18 cellular contexts compared by ENCODE assay signal in the genomic region with DNA sequence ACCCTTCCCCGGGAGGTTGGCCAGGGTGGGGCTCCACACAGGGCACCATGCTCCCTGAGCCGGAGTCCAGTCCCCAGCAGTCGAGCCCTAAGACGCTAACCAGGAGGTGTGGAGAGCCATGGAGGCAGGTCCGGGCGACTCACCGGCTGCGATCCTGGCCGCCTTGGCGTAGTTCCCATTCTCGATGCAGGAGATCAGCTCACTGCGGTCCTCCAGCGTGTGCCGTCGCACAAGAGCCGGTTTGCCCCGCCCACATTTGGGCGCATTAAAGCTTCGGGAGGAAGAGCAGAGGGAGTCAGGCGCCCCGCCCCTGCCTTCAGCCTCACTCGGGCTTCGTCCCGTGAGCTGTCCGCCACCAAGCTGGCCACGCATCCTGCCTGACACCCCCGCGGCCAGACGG. TPM values are rescaled to one million over a fixed set of nuclear protein-coding genes. Genes with fewer than 3 reads are reported as not detected.
DNase-seq lines count a peak whose midpoint lies in the region; ATAC-seq and TF ChIP-seq lines count a peak whose summit lies in the region.
"Had no signal": no experiment of that assay in that cellular context is flagged by ENCODE, and none has a peak within 500 bp of the region (broad histone marks: within the 10 kb centered on the region; RNA-seq: fewer than 3 reads in every experiment).

No MANE protein-coding gene starts in this region.

- peaks cover 3% of the 10 kb centered on the region for H3K4me1 Mint-ChIP-seq in T-helper 17 cell
- H3K4me1 Mint-ChIP-seq in stimulated activated effector memory CD8-positive, alpha-beta T cell treated with anti-CD3 and anti-CD28 coated beads, Interleukin-12 subunit alpha, Interleukin-12 subunit beta, amount 100 ng/mL, for 72 hours, result peaks cover 17% of the 10 kb centered on the region

- H3K9me3 Mint-ChIP-seq in stimulated activated effector memory CD8-positive, alpha-beta T cell treated with anti-CD3 and anti-CD28 coated beads, Interleukin-12 subunit alpha, Interleukin-12 subunit beta, amount 100 ng/mL, for 72 hours, result no peaks in the 10 kb centered on the region

- no peak overlapping the region for H3K27ac ChIP-seq in vagina
- H3K27ac ChIP-seq: C4-2B, SJSA1 had no signal

- ATAC-seq in T-helper 17 cell, result no peak
- ATAC-seq in esophagus mucosa, result peak; percentile 74
- ATAC-seq in stimulated activated effector memory CD8-positive, alpha-beta T cell treated with anti-CD3 and anti-CD28 coated beads, Interleukin-12 subunit alpha, Interleukin-12 subunit beta, amount 100 ng/mL, for 72 hours, result no peak
- ATAC-seq: HCT116, PC-3 had no signal

- H3K36me3 ChIP-seq in vagina, result peaks cover 0 to 62% of the 10 kb centered on the region in 2 donors

- H3K27me3 ChIP-seq in vagina, result no peaks in the 10 kb centered on the region
- H3K27me3 ChIP-seq: SJSA1 had no signal

- H3K36me3 Mint-ChIP-seq in T-helper 17 cell (ENCODE audit: low read depth), result peaks cover 2% of the 10 kb centered on the region
- peaks cover 82% of the 10 kb centered on the region for H3K36me3 Mint-ChIP-seq in stimulated activated effector memory CD8-positive, alpha-beta T cell treated with anti-CD3 and anti-CD28 coated beads, Interleukin-12 subunit alpha, Interleukin-12 subunit beta, amount 100 ng/mL, for 72 hours

- TF ChIP-seq CTCF in GM13977 (IDR thresholded peaks at IDR 0.05; ENCODE audit: extremely low read depth, insufficient read depth, missing control alignments), result no peak
- no peak for TF ChIP-seq CTCF in vagina (IDR thresholded peaks at IDR 0.05)

- intact Hi-C loops in vagina (cut with DNase I), result no loop called here

- peak overlapping the region; percentile 83 for H3K27ac Mint-ChIP-seq in T-helper 17 cell
- peak overlapping the region; percentile 6 for H3K27ac Mint-ChIP-seq in stimulated activated effector memory CD8-positive, alpha-beta T cell treated with anti-CD3 and anti-CD28 coated beads, Interleukin-12 subunit alpha, Interleukin-12 subunit beta, amount 100 ng/mL, for 72 hours

- no peak overlapping the region for H3K4me3 ChIP-seq in vagina
- H3K4me3 ChIP-seq: SJSA1 had no signal

- H3K4me3 Mint-ChIP-seq in T-helper 17 cell, result peak overlapping the region; percentile 39
- no peak overlapping the region for H3K4me3 Mint-ChIP-seq in stimulated activated effector memory CD8-positive, alpha-beta T cell treated with anti-CD3 and anti-CD28 coated beads, Interleukin-12 subunit alpha, Interleukin-12 subunit beta, amount 100 ng/mL, for 72 hours

- DNase-seq in GM13977 (ENCODE audit: low spot score) (peak; percentile 23), T-helper 17 cell (no peak), GM19238 (ENCODE audit: insufficient read length, low spot score) (no peak), vagina (ENCODE audit: extremely low spot score in 2 of 2) (no peak), GF-D8 (lab: John Stamatoyannopoulos, UW) (no peak)
- DNase-seq in stimulated activated effector memory CD8-positive, alpha-beta T cell treated with anti-CD3 and anti-CD28 coated beads, Interleukin-12 subunit alpha, Interleukin-12 subunit beta, amount 100 ng/mL, for 72 hours (ENCODE audit: low spot score in 2 of 2), result no peak
- DNase-seq: DMS 273 treated with DMSO at 0.1 percent for 48 hours, IMR-90, NCI-H1417, NCI-H187, NCI-H2227 treated with DMSO at 0.1 percent for 48 hours, NCI-H510A treated with DMSO at 0.1 percent for 48 hours, NCI-H82, PC-3 had no signal

- no peaks in the 10 kb centered on the region for H3K9me3 ChIP-seq in T-helper 17 cell (ENCODE audit: control insufficient read depth, low read length, poor library complexity, severe bottlenecking)
- H3K9me3 ChIP-seq in vagina, result no peaks in the 10 kb centered on the region
- H3K9me3 ChIP-seq: SJSA1 had no signal

- peaks cover 30% of the 10 kb centered on the region for H3K4me1 ChIP-seq in vagina
- H3K4me1 ChIP-seq: SJSA1 had no signal

- in situ Hi-C loops in GM13977 (cut with MboI; ENCODE audit: low pct_unique_long_range_greater_than_20kb, low sequenced_read_pairs, unreplicated experiment), result no loop called here

- no peak for TF ChIP-seq POLR2A in vagina (IDR thresholded peaks at IDR 0.05)

- H3K27me3 Mint-ChIP-seq in T-helper 17 cell, result no peaks in the 10 kb centered on the region

RNA-seq across cellular contexts. Expression of a gene that starts 50.8 kb away (rescaled TPM):
- 100 to 1,000 TPM; 127 to 153 TPM for total RNA-seq in T-helper 17 cell
- 23.8 TPM for total RNA-seq in esophagus mucosa
- total RNA-seq in vagina, result 35.1 TPM
